ENCODE assay signal across 9 cellular contexts in genomic region chr3:136802481-136802996, GRCh38. TPM values are rescaled to one million over a fixed set of nuclear protein-coding genes. Genes with fewer than 3 reads are reported as not detected.
DNase-seq lines count a peak whose midpoint lies in the region; ATAC-seq, FAIRE-seq and TF ChIP-seq lines count a peak whose summit lies in the region.
"Had no signal": no experiment of that assay in that cellular context is flagged by ENCODE, and none has a peak within 500 bp of the region (broad histone marks: within the 10 kb centered on the region; RNA-seq: fewer than 3 reads in every experiment).

No MANE protein-coding gene starts in this region.

- TF ChIP-seq CTCF in GM12878 (IDR thresholded peaks at IDR 0.05 in 2 of 3, conservative IDR thresholded peaks at IDR 0.05 in 1 of 3; ENCODE audit: control insufficient read depth in 2 of 3, extremely low read depth in 1 of 3, insufficient read depth in 1 of 3, low read depth in 3 of 3, low read length in 3 of 3), result no peak
- no peak for TF ChIP-seq CTCF in left lung (IDR thresholded peaks at IDR 0.05)

- CTCF ChIA-PET in GM12878 (lab: Yijun Ruan, JAX), result interaction anchor here (0.6 to 1.5 kb wide), 6 partner anchors 8 to 1251 kb away, joined by 3 to 5 read pairs (median 4); no protein-coding TSS in a partner anchor

- no peak for FAIRE-seq in GM12878 (lab: Jason Lieb, UNC)

- intact Hi-C loops in GM12878 (cut with micrococcal nuclease; ENCODE audit: unreplicated experiment), result no loop called here
- intact Hi-C loops in left lung (cut with DNase I), result no loop called here

- no peak overlapping the region for H3K4me3 ChIP-seq in GM12878
- no peak overlapping the region for H3K4me3 ChIP-seq in left lung

- H3K79me2 ChIP-seq in GM12878 (ENCODE audit: control insufficient read depth, insufficient read depth, low read length), result no peaks in the 10 kb centered on the region

- H3K4me1 ChIP-seq in GM12878 (ENCODE audit: control insufficient read depth, insufficient read depth, low read length) (peaks cover 6% of the 10 kb centered on the region), left lung (peaks cover 0 to 11% of the 10 kb centered on the region in 2 donors)

- SMC1A ChIA-PET in GM12878 (lab: Charles Lee; ENCODE audit: uncharacterized antibody, unreplicated experiment), result interaction anchor here (0.6 to 1.4 kb wide), 5 partner anchors 9 to 50 kb away, joined by 3 to 6 read pairs (median 3); partner anchors contain the start of gene STAG1

- in situ Hi-C loops in GM12878 (cut with MboI), result no loop called here

- no peaks in the 10 kb centered on the region for H3K36me3 ChIP-seq in GM12878 (ENCODE audit: control insufficient read depth in 2 of 2, insufficient read depth in 2 of 2, low read length in 1 of 2)
- no peaks in the 10 kb centered on the region for H3K36me3 ChIP-seq in left lung

- RAD21 ChIA-PET in GM12878 (lab: Charles Lee; ENCODE audit: unreplicated experiment), result interaction anchor here (0.8 to 1.7 kb wide), 5 partner anchors 9 to 211 kb away, joined by 3 to 11 read pairs (median 4); partner anchors contain the start of genes NCK1 and STAG1

- no TSS peak for BruUV-seq in GM12878 (replicated peaks; lab: Mats Ljungman, UMichigan)

- DNase-seq in COR-L47 (lab: John Stamatoyannopoulos, UW) (peak; percentile 91), MV-4-11 (lab: John Stamatoyannopoulos, UW) (peak; percentile 50), GM12878 (ENCODE audit: low read depth, low spot score) (no peak), left lung (no peak), cerebellar cortex (ENCODE audit: low spot score) (no peak)
- DNase-seq: CD4-positive, CD25-positive, alpha-beta regulatory T cell had no signal

- no peak for TF ChIP-seq RAD21 in GM12878 (IDR thresholded peaks at IDR 0.05; ENCODE audit: insufficient read depth, low read depth, low read length)

- no peak for TF ChIP-seq EP300 in GM12878 (IDR thresholded peaks at IDR 0.05; ENCODE audit: borderline replicate concordance in 1 of 2, control insufficient read depth in 1 of 2, low read depth in 2 of 2, low read length in 2 of 2)

- H3K9ac ChIP-seq in GM12878 (ENCODE audit: control insufficient read depth, insufficient read depth, low read length), result no peak overlapping the region

- TF ChIP-seq POLR2A in GM12878 (IDR thresholded peaks at IDR 0.05; ENCODE audit: low read depth, low read length), result no peak

- H3K27ac ChIP-seq in GM12878 (ENCODE audit: control insufficient read depth, insufficient read depth) (no peak overlapping the region), left lung (peak overlapping the region in 1 of 2 donors; percentile 10)

- POLR2A ChIA-PET in GM12878 (lab: Charles Lee), result interaction anchor here (1.3 kb wide), 1 partner anchor 46 kb away, joined by 3 read pairs; no protein-coding TSS in a partner anchor

- H3K9me3 ChIP-seq in GM12878 (replicated peaks; ENCODE audit: control insufficient read depth, insufficient read depth, low read length) (no peaks in the 10 kb centered on the region), left lung (no peaks in the 10 kb centered on the region)

- 52% methylated on average over 5 of the region's 5 CpGs for WGBS in GM12878 (ENCODE audit: insufficient coverage, insufficient replicate concordance, low lambda C conversion rate, missing lambda C conversion rate)

- no peaks in the 10 kb centered on the region for H4K20me1 ChIP-seq in GM12878 (ENCODE audit: control insufficient read depth, insufficient read depth)

- H3K27me3 ChIP-seq in GM12878 (replicated peaks in 1 of 2; ENCODE audit: control insufficient read depth in 2 of 2, insufficient read depth in 2 of 2, low read length in 1 of 2) (no peaks in the 10 kb centered on the region; a peak in 1 of 4 replicates), left lung (no peaks in the 10 kb centered on the region)

- peak overlapping the region; percentile 43 for H2AFZ ChIP-seq in GM12878 (ENCODE audit: control insufficient read depth, low read depth, low read length)

- no peak overlapping the region for H3K4me2 ChIP-seq in GM12878 (ENCODE audit: control insufficient read depth, insufficient read depth)

- ATAC-seq in GM12878 (peak; percentile 73), left lung (peak; percentile 89), GM21360 (IDR thresholded peaks at IDR 0.05; ENCODE audit: unreplicated experiment) (no peak), HG02642 (IDR thresholded peaks at IDR 0.05; ENCODE audit: poor library complexity, unreplicated experiment) (no peak), GM21786 (IDR thresholded peaks at IDR 0.05; ENCODE audit: unreplicated experiment) (no peak)

TF ChIP-seq in GM12878, 131 proteins besides CTCF, POLR2A, EP300 and RAD21 (continues in another document):
- TF ChIP-seq NBN (IDR thresholded peaks at IDR 0.05), result peak; percentile 51; the same call in 1 of the 2 replicates
- peak; percentile 67 for TF ChIP-seq MEF2B (IDR thresholded peaks at IDR 0.05; ENCODE audit: partially characterized antibody, poor library complexity, severe bottlenecking)
- no peak for TF ChIP-seq DPF2 (IDR thresholded peaks at IDR 0.05)
- peak; percentile 46 for TF ChIP-seq EED (IDR thresholded peaks at IDR 0.05; ENCODE audit: low read depth)
- peak; percentile 67; the same call in 1 of the 2 replicates for TF ChIP-seq RAD51 (IDR thresholded peaks at IDR 0.05)

RNA-seq across cellular contexts. Expression of gene SLC35G2, which starts 16.4 kb away (rescaled TPM):
- 2.6 and 2.7 TPM in 2 replicates for total RNA-seq in GM12878 (2013; cell fraction: nucleolus; rRNA removed)
- total RNA-seq in GM12878 (2014; rRNA removed) (0.11 and 0.38 TPM in 2 replicates), GM12878 (2014; rRNA removed; fragmentation: Illumina TruSeq; extraction: Trizol) (0.18 and 0.36 TPM in 2 replicates), GM12878 (2021) (0.24 and 0.31 TPM in 2 replicates), left lung (1 to 10 TPM; 4.1 to 5.9 TPM)
- polyA plus RNA-seq in GM12878 (2011; ENCODE audit: low read depth), result 0.55 TPM
- polyA plus RNA-seq in GM12878 (2011; rRNA removed) (1.9 and 2.3 TPM in 2 replicates), GM12878 (2014; fragmentation: Illumina TruSeq; extraction: Trizol) (0.18 and 0.60 TPM in 2 replicates), GM12878 (2014; fragmentation: Nextera tagmentation; extraction: Ambion mirVana) (under 1 TPM; 0.21 to 0.24 TPM), GM12878 (2014; rRNA removed) (0.10 and 0.18 TPM in 2 replicates), GM12878 (2016; fragmentation: Nextera tagmentation; extraction: Ambion mirVana) (1 to 10 TPM; 1.4 TPM)
- polyA plus RNA-seq in GM12878 (2011; cell fraction: cytosol; rRNA removed), result 0.62 and 0.79 TPM in 2 replicates
- polyA plus RNA-seq in GM12878 (2011; cell fraction: nucleus; rRNA removed), result 1.3 and 1.6 TPM in 2 replicates
- 0.49 and 0.87 TPM in 2 replicates for polyA plus RNA-seq in GM12878 (2012)
- polyA minus RNA-seq in GM12878 (2011; rRNA and poly(A)+ RNA removed), result 0.67 and 1.6 TPM in 2 replicates
- polyA minus RNA-seq in GM12878 (2011; cell fraction: cytosol; rRNA and poly(A)+ RNA removed), result not detected in 2 replicates
- 0.73 and 1.3 TPM in 2 replicates for polyA minus RNA-seq in GM12878 (2011; cell fraction: nucleus; rRNA and poly(A)+ RNA removed)

RNA-seq across cellular contexts. Expression of gene STAG1, which starts 50.4 kb away (rescaled TPM):
- total RNA-seq in GM12878 (2013; cell fraction: nucleolus; rRNA removed), result 93.4 and 104 TPM in 2 replicates
- 20.1 and 24.4 TPM in 2 replicates for total RNA-seq in GM12878 (2014; rRNA removed)
- total RNA-seq in GM12878 (2014; rRNA removed; fragmentation: Illumina TruSeq; extraction: Trizol), result 29.3 and 30.1 TPM in 2 replicates
- 26.1 and 28.4 TPM in 2 replicates for total RNA-seq in GM12878 (2021)
- polyA plus RNA-seq in GM12878 (2011; ENCODE audit: low read depth), result 7.0 TPM
- polyA plus RNA-seq in GM12878 (2011; rRNA removed), result 24.1 and 36.7 TPM in 2 replicates
- 8.1 and 8.5 TPM in 2 replicates for polyA plus RNA-seq in GM12878 (2011; cell fraction: cytosol; rRNA removed)
- 12.3 and 15.1 TPM in 2 replicates for polyA plus RNA-seq in GM12878 (2011; cell fraction: nucleus; rRNA removed)
- 8.7 and 9.8 TPM in 2 replicates for polyA plus RNA-seq in GM12878 (2012)
- polyA plus RNA-seq in GM12878 (2014; fragmentation: Illumina TruSeq; extraction: Trizol), result 20.0 and 22.6 TPM in 2 replicates
- polyA plus RNA-seq in GM12878 (2014; fragmentation: Nextera tagmentation; extraction: Ambion mirVana), result 1 to 10 TPM; 4.4 to 4.8 TPM
- polyA plus RNA-seq in GM12878 (2014; rRNA removed), result 11.1 and 12.6 TPM in 2 replicates
- polyA plus RNA-seq in GM12878 (2016; fragmentation: Nextera tagmentation; extraction: Ambion mirVana), result 10 to 100 TPM; 20.3 to 26.3 TPM
- polyA minus RNA-seq in GM12878 (2011; rRNA and poly(A)+ RNA removed), result 28.0 and 42.9 TPM in 2 replicates
- 13.2 and 16.1 TPM in 2 replicates for polyA minus RNA-seq in GM12878 (2011; cell fraction: cytosol; rRNA and poly(A)+ RNA removed)
- polyA minus RNA-seq in GM12878 (2011; cell fraction: nucleus; rRNA and poly(A)+ RNA removed), result 20.7 and 39.0 TPM in 2 replicates
- total RNA-seq in left lung, result 10 to 100 TPM; 29.6 to 41.4 TPM

RNA-seq across cellular contexts. Expression of gene NCK1, which starts 59.5 kb away (rescaled TPM):
- total RNA-seq in GM12878 (2013; cell fraction: nucleolus; rRNA removed), result 60.3 and 61.6 TPM in 2 replicates
- total RNA-seq in GM12878 (2014; rRNA removed) (15.6 and 20.9 TPM in 2 replicates), GM12878 (2014; rRNA removed; fragmentation: Illumina TruSeq; extraction: Trizol) (22.6 and 22.8 TPM in 2 replicates), GM12878 (2021) (23.5 and 27.4 TPM in 2 replicates), left lung (10 to 100 TPM; 31.9 to 51.7 TPM)
- 10.4 TPM for polyA plus RNA-seq in GM12878 (2011; ENCODE audit: low read depth)
- polyA plus RNA-seq in GM12878 (2011; rRNA removed) (33.4 and 54.9 TPM in 2 replicates), GM12878 (2014; fragmentation: Illumina TruSeq; extraction: Trizol) (28.3 and 39.8 TPM in 2 replicates), GM12878 (2014; fragmentation: Nextera tagmentation; extraction: Ambion mirVana) (10 to 100 TPM; 18.5 to 20.4 TPM), GM12878 (2014; rRNA removed) (14.5 and 19.5 TPM in 2 replicates), GM12878 (2016; fragmentation: Nextera tagmentation; extraction: Ambion mirVana) (10 to 100 TPM; 28.3 to 29.5 TPM)
- polyA plus RNA-seq in GM12878 (2011; cell fraction: cytosol; rRNA removed), result 10.3 and 14.7 TPM in 2 replicates
- 16.4 and 22.3 TPM in 2 replicates for polyA plus RNA-seq in GM12878 (2011; cell fraction: nucleus; rRNA removed)
- 10.8 and 18.4 TPM in 2 replicates for polyA plus RNA-seq in GM12878 (2012)
- 24.9 and 49.7 TPM in 2 replicates for polyA minus RNA-seq in GM12878 (2011; rRNA and poly(A)+ RNA removed)
- polyA minus RNA-seq in GM12878 (2011; cell fraction: cytosol; rRNA and poly(A)+ RNA removed), result 14.2 and 16.4 TPM in 2 replicates
- 26.2 and 31.4 TPM in 2 replicates for polyA minus RNA-seq in GM12878 (2011; cell fraction: nucleus; rRNA and poly(A)+ RNA removed)

Comparison
In these comparisons a context has a peak if more than half of its experiments do, and no peak if none do; other contexts are left out.
1. DNase-seq: peak in COR-L47 (single experiment) and MV-4-11 (single experiment); none in GM12878 (single experiment), left lung (0 of 2) and cerebellar cortex (single experiment).
2. ATAC-seq: peak in GM12878 (single experiment) and left lung (single experiment); none in GM21360 (single experiment), HG02642 (single experiment) and GM21786 (single experiment).